Comparison of ENCODE assay signal across 9 cellular contexts in the genomic region with DNA sequence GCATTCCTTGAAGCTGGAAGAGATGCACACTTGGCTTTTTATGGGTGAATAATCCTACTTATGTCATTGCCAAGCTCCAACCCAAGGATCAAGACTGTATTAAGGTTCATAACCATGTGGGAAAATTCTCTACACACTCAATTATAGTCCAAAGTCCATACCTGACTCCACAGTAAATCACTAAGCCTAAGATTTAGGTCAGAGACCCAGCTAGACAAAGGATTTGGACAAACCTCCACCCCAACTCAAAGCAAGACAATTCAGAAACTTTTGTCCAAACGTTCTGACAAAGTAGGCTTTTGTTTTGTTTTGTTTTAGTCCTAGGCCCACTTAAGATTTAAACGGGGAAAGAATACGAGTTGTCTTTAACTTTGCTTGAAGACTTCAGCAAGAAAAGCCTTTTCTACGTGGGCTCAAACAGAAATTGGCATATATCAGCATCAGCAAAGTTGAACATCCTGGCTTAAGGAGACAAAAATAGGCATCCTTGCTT. TPM values are rescaled to one million over a fixed set of nuclear protein-coding genes. Genes with fewer than 3 reads are reported as not detected.
DNase-seq lines count a peak whose midpoint lies in the region; ATAC-seq, FAIRE-seq and TF ChIP-seq lines count a peak whose summit lies in the region.
"Had no signal": no experiment of that assay in that cellular context is flagged by ENCODE, and none has a peak within 500 bp of the region (broad histone marks: within the 10 kb centered on the region; RNA-seq: fewer than 3 reads in every experiment).

No MANE protein-coding gene starts in this region.

- H3K4me1 ChIP-seq in sigmoid colon: peaks cover 0 to 43% (median 30%) of the 10 kb centered on the region in 4 donors

- no peak for TF ChIP-seq EP300 in sigmoid colon (IDR thresholded peaks at IDR 0.05)

- DNase-seq in GM12865 (ENCODE audit: low read depth) (no peak), RKO (ENCODE audit: low spot score) (peak; percentile 68), fibroblast of pulmonary artery (ENCODE audit: low read depth) (no peak), sigmoid colon (no peak), OCI-M2 (lab: John Stamatoyannopoulos, UW; ENCODE audit: unreplicated experiment) (no peak), amniotic stem cell (lab: John Stamatoyannopoulos, UW) (no peak), GM12891 (ENCODE audit: insufficient read length, low spot score) (no peak)

- H3K9me3 ChIP-seq in sigmoid colon: no peaks in the 10 kb centered on the region

- FAIRE-seq in GM12891 (lab: Jason Lieb, UNC): no peak
- FAIRE-seq: H1 had no signal

- no peak for ATAC-seq in HG03378 (IDR thresholded peaks at IDR 0.05; ENCODE audit: unreplicated experiment)

- 6 to 37% methylated on average over 4 of the region's 4 CpGs for WGBS in sigmoid colon, 2 donors

- H3K36me3 ChIP-seq in sigmoid colon: no peaks in the 10 kb centered on the region

- no peak for TF ChIP-seq POLR2A in sigmoid colon (IDR thresholded peaks at IDR 0.05)
- no peak for TF ChIP-seq POLR2A in GM12891 (IDR thresholded peaks at IDR 0.05; ENCODE audit: low read depth, low read length)

- intact Hi-C loops in sigmoid colon (cut with DNase I): loop anchor here (5.0 kb wide), 1 partner anchor 95 kb away; no protein-coding TSS in a partner anchor

- no peak for TF ChIP-seq CTCF in GM12865 (IDR thresholded peaks at IDR 0.05; ENCODE audit: insufficient read depth, low read depth, low read length, missing control alignments)
- no peak for TF ChIP-seq CTCF in fibroblast of pulmonary artery (IDR thresholded peaks at IDR 0.05; ENCODE audit: low read length, missing control alignments)
- TF ChIP-seq CTCF in sigmoid colon (IDR thresholded peaks at IDR 0.05): no peak

- H3K4me3 ChIP-seq in GM12865 (ENCODE audit: low read depth, low read length) (peak overlapping the region; percentile 66), fibroblast of pulmonary artery (replicated peaks; ENCODE audit: low read depth, low read length) (peak overlapping the region; percentile 74), sigmoid colon (peak overlapping the region; percentile 87 to 95 (median 90))

- peak overlapping the region; percentile 84 to 91 (median 86) for H3K27ac ChIP-seq in sigmoid colon

- H3K27me3 ChIP-seq in sigmoid colon: no peaks in the 10 kb centered on the region

TF ChIP-seq in GM12891, 5 proteins besides CTCF, POLR2A, EP300 and RAD21:
- TF ChIP-seq PAX5 (IDR thresholded peaks at IDR 0.05; ENCODE audit: insufficient read depth, low read length, severe bottlenecking) (no peak), POU2F2 (IDR thresholded peaks at IDR 0.05; ENCODE audit: low read depth, low read length) (no peak), SPI1 (IDR thresholded peaks at IDR 0.05; ENCODE audit: low read depth, low read length) (no peak), POLR2AphosphoS5 (IDR thresholded peaks at IDR 0.05; ENCODE audit: low read depth, low read length) (no peak), TAF1 (IDR thresholded peaks at IDR 0.05; ENCODE audit: low read depth, low read length) (no peak)

RNA-seq across cellular contexts. Expression of a gene that starts 1.7 kb away (rescaled TPM):
- 10 to 100 TPM; 11.8 to 21.0 (median 15.7) TPM for total RNA-seq in sigmoid colon
- polyA plus RNA-seq in sigmoid colon: 1 to 10 TPM; 2.5 to 4.4 (median 3.0) TPM
- 0.63 TPM for polyA plus RNA-seq in GM12891 (2012; ENCODE audit: low read depth, missing spikeins)
